Comparison of ENCODE assay signal across 8 cellular contexts in the genomic region with DNA sequence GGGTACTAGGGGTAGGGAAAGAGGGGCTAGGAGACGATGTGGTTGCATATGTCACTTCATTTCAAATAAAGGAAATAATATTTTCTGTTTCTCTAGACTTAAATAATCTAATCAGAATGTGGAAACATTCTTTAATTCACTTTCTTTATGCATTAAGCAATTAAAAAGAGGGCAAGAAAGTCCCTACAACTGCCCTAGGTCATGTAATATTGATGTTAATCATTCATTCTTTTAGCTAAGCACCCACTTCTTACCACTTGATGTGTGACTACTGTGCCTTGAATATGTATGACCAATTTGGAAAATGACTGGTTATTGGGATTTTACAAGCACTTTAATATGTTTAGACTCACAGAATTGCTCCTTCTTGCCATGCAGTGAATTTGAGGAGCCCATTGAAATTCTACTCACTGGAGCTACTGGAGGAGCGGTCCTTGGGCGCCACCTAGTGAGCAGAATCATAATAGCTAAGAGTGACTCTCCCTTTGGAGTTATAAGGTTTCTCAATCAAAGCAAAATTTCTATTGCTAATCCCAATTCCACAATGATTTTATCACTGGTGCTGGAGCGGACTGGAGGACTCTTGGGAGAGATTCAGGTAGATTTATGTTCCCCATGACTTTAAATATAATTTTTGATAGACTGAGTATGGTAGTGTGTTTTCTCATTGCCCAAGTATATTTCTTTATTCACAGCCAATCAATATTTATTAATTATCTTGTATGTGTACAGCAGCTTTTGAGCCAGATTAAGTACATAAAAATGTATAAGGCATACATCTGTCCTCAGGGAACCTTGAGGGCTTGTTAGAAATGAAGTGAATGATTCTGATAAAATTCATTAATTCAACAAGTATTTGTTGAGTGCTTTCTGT.
DNase-seq lines count a peak whose midpoint lies in the region; ATAC-seq and TF ChIP-seq lines count a peak whose summit lies in the region.

No MANE protein-coding gene starts in this region.

- peak; percentile 81 for ATAC-seq in GM19324 (IDR thresholded peaks at IDR 0.05; ENCODE audit: low FRiP score, unreplicated experiment)
- ATAC-seq in HG03378 (IDR thresholded peaks at IDR 0.05; ENCODE audit: unreplicated experiment), result peak; percentile 97

- H3K4ac ChIP-seq in mesendoderm (ENCODE audit: low read depth, low read length), result no peak overlapping the region

- no peak overlapping the region for H3K9ac ChIP-seq in mesendoderm (ENCODE audit: low read length)

- H3K27me3 Mint-ChIP-seq in CD14-positive monocyte (ENCODE audit: low read depth in 3 of 3), result no peaks in the 10 kb centered on the region

- no peak overlapping the region for H4K8ac ChIP-seq in mesendoderm (ENCODE audit: low read depth, low read length)

- no peak overlapping the region for H2AK5ac ChIP-seq in mesendoderm (ENCODE audit: low read length)

- intact Hi-C loops in CD14-positive monocyte (cut with micrococcal nuclease), result no loop called here

- H3K79me2 ChIP-seq in mesendoderm (ENCODE audit: control insufficient read depth, insufficient read depth, low read length), result no peaks in the 10 kb centered on the region

- peaks cover 3% of the 10 kb centered on the region for H3K4me1 Mint-ChIP-seq in CD14-positive monocyte

- H2BK15ac ChIP-seq in mesendoderm (replicated peaks; ENCODE audit: low read depth), result no peak overlapping the region

- H3K36me3 ChIP-seq in mesendoderm (ENCODE audit: control insufficient read depth, insufficient read depth, low read length), result no peaks in the 10 kb centered on the region

- no peak overlapping the region for H3K56ac ChIP-seq in mesendoderm (ENCODE audit: low read length)

- H4K5ac ChIP-seq in mesendoderm (ENCODE audit: low read length), result no peak overlapping the region

- H3K23ac ChIP-seq in mesendoderm (ENCODE audit: low read length), result no peak overlapping the region

- WGBS in mesendoderm (ENCODE audit: extremely low coverage, insufficient coverage, low lambda C conversion rate), result no CpG with 5 or more reads among the region's 4 CpGs

- H3K27ac Mint-ChIP-seq in CD14-positive monocyte, result no peak overlapping the region

- DNase-seq in CD14-positive monocyte (ENCODE audit: low spot score) (peak; percentile 59), NCI-H748 (lab: John Stamatoyannopoulos, UW; ENCODE audit: unreplicated experiment) (peak; percentile 74), mesendoderm (peak; percentile 61)
- peak; percentile 60 to 67 for DNase-seq in activated CD4-positive, alpha-beta T cell treated with anti-CD3 and anti-CD28 coated beads, Interleukin-2, amount 50 U/mL, for 4 hours
- peak; percentile 64 for DNase-seq in effector CD4-positive, alpha-beta T cell
- DNase-seq in stimulated activated CD8-positive, alpha-beta memory T cell treated with anti-CD3 and anti-CD28 coated beads, Interleukin-4, amount 100 ng/mL, for 24 hours (ENCODE audit: low read depth), result peak; percentile 50

- H3K9me3 Mint-ChIP-seq in CD14-positive monocyte, result no peaks in the 10 kb centered on the region

- no peaks in the 10 kb centered on the region for H3K79me1 ChIP-seq in mesendoderm (ENCODE audit: low read length)

- peak; percentile 97 for TF ChIP-seq CTCF in CD14-positive monocyte (IDR thresholded peaks at IDR 0.05)

- no peak overlapping the region for H2BK120ac ChIP-seq in mesendoderm (ENCODE audit: low read depth, low read length)

- no peak overlapping the region for H3K4me3 ChIP-seq in mesendoderm (ENCODE audit: low read length)

- H3K36me3 Mint-ChIP-seq in CD14-positive monocyte, result no peaks in the 10 kb centered on the region

- H3K4me2 ChIP-seq in mesendoderm (ENCODE audit: low read length), result no peak overlapping the region

- H2BK5ac ChIP-seq in mesendoderm (ENCODE audit: low read length), result no peak overlapping the region

- no peaks in the 10 kb centered on the region for H3K4me1 ChIP-seq in mesendoderm (ENCODE audit: control insufficient read depth, low read depth, low read length)

- no peak overlapping the region for H3K18ac ChIP-seq in mesendoderm (ENCODE audit: low read length)

- no peak overlapping the region for H3K4me3 Mint-ChIP-seq in CD14-positive monocyte

- no peak overlapping the region for H3K27ac ChIP-seq in mesendoderm (ENCODE audit: low read depth, low read length)

- no peaks in the 10 kb centered on the region for H3K27me3 ChIP-seq in mesendoderm (ENCODE audit: insufficient read depth, low read length, poor library complexity)
